ENCODE assay signal across 1 cellular context in genomic region chr20:17568972-17569471, GRCh38.
TF ChIP-seq lines count a peak whose summit lies in the region.

No MANE protein-coding gene starts in this region.

TF ChIP-seq in HepG2, 621 proteins besides CTCF, POLR2A, EP300 and RAD21 (continued from another document and continues in another):
- 0 out of 2 replicates have a peak, but pooled peaks have one; percentile 82 for TF ChIP-seq ZNF318 (CRISPR knock-in tag; IDR thresholded peaks at IDR 0.05)
- TF ChIP-seq ZNF792 (CRISPR knock-in tag; IDR thresholded peaks at IDR 0.05), result peak; percentile 85; the same call in 1 of the 2 replicates
- TF ChIP-seq TAF1 (CRISPR knock-in tag; IDR thresholded peaks at IDR 0.05), result peak; percentile 68
- no peak for TF ChIP-seq SAFB2 (CRISPR knock-in tag; IDR thresholded peaks at IDR 0.05; ENCODE audit: borderline replicate concordance, low read depth)
- peak; percentile 85 for TF ChIP-seq CHD2 (IDR thresholded peaks at IDR 0.05; ENCODE audit: low read depth, low read length)
- TF ChIP-seq ZNF503 (CRISPR knock-in tag; IDR thresholded peaks at IDR 0.05), result 0 out of 2 replicates have a peak, but pooled peaks have one; percentile 48
- TF ChIP-seq ZNF607 (CRISPR knock-in tag; IDR thresholded peaks at IDR 0.05; ENCODE audit: borderline replicate concordance), result no peak
- no peak for TF ChIP-seq ZKSCAN8 (CRISPR knock-in tag; IDR thresholded peaks at IDR 0.05; ENCODE audit: borderline replicate concordance)
- peak; percentile 17; the same call in 1 of the 2 replicates for TF ChIP-seq MIER3 (CRISPR knock-in tag; IDR thresholded peaks at IDR 0.05; ENCODE audit: borderline replicate concordance)
- 0 out of 2 replicates have a peak, but pooled peaks have one; percentile 46 for TF ChIP-seq CBX5 (CRISPR knock-in tag; IDR thresholded peaks at IDR 0.05; ENCODE audit: borderline replicate concordance)
- TF ChIP-seq ZNF704 (CRISPR knock-in tag; IDR thresholded peaks at IDR 0.05; ENCODE audit: borderline replicate concordance), result peak; percentile 74; the same call in 1 of the 2 replicates
- TF ChIP-seq ZBTB26 (CRISPR knock-in tag; IDR thresholded peaks at IDR 0.05; ENCODE audit: borderline replicate concordance), result peak; percentile 80
- no peak for TF ChIP-seq GMEB2 (CRISPR knock-in tag; IDR thresholded peaks at IDR 0.05; ENCODE audit: low read depth)
- TF ChIP-seq, protein P1, sequence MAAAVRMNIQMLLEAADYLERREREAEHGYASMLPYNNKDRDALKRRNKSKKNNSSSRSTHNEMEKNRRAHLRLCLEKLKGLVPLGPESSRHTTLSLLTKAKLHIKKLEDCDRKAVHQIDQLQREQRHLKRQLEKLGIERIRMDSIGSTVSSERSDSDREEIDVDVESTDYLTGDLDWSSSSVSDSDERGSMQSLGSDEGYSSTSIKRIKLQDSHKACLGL (CRISPR knock-in tag; IDR thresholded peaks at IDR 0.05), result no peak
- TF ChIP-seq ONECUT2 (CRISPR knock-in tag; IDR thresholded peaks at IDR 0.05), result no peak
- TF ChIP-seq HNRNPLL (IDR thresholded peaks at IDR 0.05; ENCODE audit: low read depth, low read length, poor library complexity, severe bottlenecking), result peak; percentile 72
- TF ChIP-seq SOX5 (CRISPR knock-in tag; IDR thresholded peaks at IDR 0.05; ENCODE audit: borderline replicate concordance), result 0 out of 2 replicates have a peak, but pooled peaks have one; percentile 27
- TF ChIP-seq SIX4 (CRISPR knock-in tag; IDR thresholded peaks at IDR 0.05), result no peak
- TF ChIP-seq ZBTB1 (CRISPR knock-in tag; IDR thresholded peaks at IDR 0.05; ENCODE audit: borderline replicate concordance), result no peak
- 0 out of 2 replicates have a peak, but pooled peaks have one; percentile 46 for TF ChIP-seq ZSCAN12 (CRISPR knock-in tag; IDR thresholded peaks at IDR 0.05)
- TF ChIP-seq HMGA1 (CRISPR knock-in tag; conservative IDR thresholded peaks at IDR 0.05), result no peak
- peak; percentile 29 for TF ChIP-seq YY1 (IDR thresholded peaks at IDR 0.05; ENCODE audit: insufficient read depth, insufficient replicate concordance, low read depth, low read length)
- peak; percentile 70 for TF ChIP-seq KAT8 (CRISPR knock-in tag; IDR thresholded peaks at IDR 0.05)
- TF ChIP-seq ATF7 (IDR thresholded peaks at IDR 0.05), result no peak
- peak; percentile 37; the same call in 1 of the 2 replicates for TF ChIP-seq ATF7 (CRISPR knock-in tag; IDR thresholded peaks at IDR 0.05)
- no peak for TF ChIP-seq ZKSCAN5 (CRISPR knock-in tag; IDR thresholded peaks at IDR 0.05)
- 0 out of 2 replicates have a peak, but pooled peaks have one; percentile 26 for TF ChIP-seq KLF15 (CRISPR knock-in tag; IDR thresholded peaks at IDR 0.05; ENCODE audit: borderline replicate concordance)
- peak; percentile 40; the same call in 1 of the 2 replicates for TF ChIP-seq KAT7 (CRISPR knock-in tag; IDR thresholded peaks at IDR 0.05; ENCODE audit: borderline replicate concordance)
- no peak for TF ChIP-seq FOXK2 (IDR thresholded peaks at IDR 0.05)
- no peak for TF ChIP-seq ZFP62 (CRISPR knock-in tag; IDR thresholded peaks at IDR 0.05)
- peak; percentile 96 for TF ChIP-seq PHF21A (CRISPR knock-in tag; IDR thresholded peaks at IDR 0.05)
- TF ChIP-seq TFAP4 (IDR thresholded peaks at IDR 0.05; ENCODE audit: borderline replicate concordance, low read depth), result no peak
- TF ChIP-seq KLF16 (CRISPR knock-in tag; IDR thresholded peaks at IDR 0.05), result peak in 1 of 2 experiments; percentile 67; a peak in 1 of 4 replicates
- TF ChIP-seq MXD4 (CRISPR knock-in tag; IDR thresholded peaks at IDR 0.05), result peak; percentile 22; the same call in 1 of the 2 replicates
- TF ChIP-seq SALL1 (CRISPR knock-in tag; IDR thresholded peaks at IDR 0.05), result peak; percentile 50
- no peak for TF ChIP-seq MAFK (conservative IDR thresholded peaks at IDR 0.05 in 1 of 2, IDR thresholded peaks at IDR 0.05 in 1 of 2; ENCODE audit: low read length in 2 of 2)
- TF ChIP-seq, protein P2, sequence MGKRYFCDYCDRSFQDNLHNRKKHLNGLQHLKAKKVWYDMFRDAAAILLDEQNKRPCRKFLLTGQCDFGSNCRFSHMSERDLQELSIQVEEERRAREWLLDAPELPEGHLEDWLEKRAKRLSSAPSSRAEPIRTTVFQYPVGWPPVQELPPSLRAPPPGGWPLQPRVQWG (CRISPR knock-in tag; IDR thresholded peaks at IDR 0.05; ENCODE audit: borderline replicate concordance, low read depth), result no peak
- no peak for TF ChIP-seq MAFF (IDR thresholded peaks at IDR 0.05; ENCODE audit: low read depth, low read length)
- no peak for TF ChIP-seq PRDM10 (CRISPR knock-in tag; IDR thresholded peaks at IDR 0.05; ENCODE audit: low read depth)
- no peak for TF ChIP-seq FOXK1 (CRISPR knock-in tag; IDR thresholded peaks at IDR 0.05; ENCODE audit: borderline replicate concordance, low read depth)
